17 cellular contexts compared by ENCODE assay signal in the genomic region with DNA sequence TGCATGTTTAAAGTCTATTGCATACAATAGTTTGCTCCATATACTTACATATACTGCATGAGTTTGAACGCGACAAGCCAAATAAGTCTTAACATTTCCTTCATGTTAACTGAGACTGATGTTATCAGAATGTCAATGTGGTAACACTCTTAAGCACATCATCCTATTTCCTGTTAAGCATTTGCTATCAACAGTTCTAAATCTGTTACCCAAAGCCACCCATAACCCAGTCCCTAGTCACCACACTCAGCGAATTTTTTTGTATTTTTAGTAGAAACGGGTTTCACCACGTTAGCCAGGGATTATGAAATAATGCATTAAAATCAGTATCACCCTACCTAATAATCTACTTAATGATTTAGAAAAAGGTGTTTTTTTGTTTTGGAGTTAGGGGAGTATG. TPM values are rescaled to one million over a fixed set of nuclear protein-coding genes. Genes with fewer than 3 reads are reported as not detected.
DNase-seq lines count a peak whose midpoint lies in the region; ATAC-seq, FAIRE-seq and TF ChIP-seq lines count a peak whose summit lies in the region.
"Had no signal": no experiment of that assay in that cellular context is flagged by ENCODE, and none has a peak within 500 bp of the region (broad histone marks: within the 10 kb centered on the region; RNA-seq: fewer than 3 reads in every experiment).

No MANE protein-coding gene starts in this region.

- H3K4me1 Mint-ChIP-seq in MCF 10A (ENCODE audit: insufficient read depth, unreplicated experiment): peaks cover 35% of the 10 kb centered on the region
- H3K4me1 Mint-ChIP-seq in T-helper 2 cell treated with Interferon-gamma antibody and Interleukin-4, amounts not matched to agents 5 μg/mL and 100 μg/mL, for 36 hours (ENCODE audit: low read depth): peaks cover 58% of the 10 kb centered on the region
- peaks cover 33% of the 10 kb centered on the region for H3K4me1 Mint-ChIP-seq in GM23338

- peak overlapping the region; percentile 59 for H3K27ac Mint-ChIP-seq in MCF 10A (ENCODE audit: low read depth, unreplicated experiment)
- peak overlapping the region; percentile 92 for H3K27ac Mint-ChIP-seq in T-helper 2 cell treated with Interferon-gamma antibody and Interleukin-4, amounts not matched to agents 5 μg/mL and 100 μg/mL, for 36 hours
- H3K27ac Mint-ChIP-seq in GM23338: no peak overlapping the region
- H3K27ac Mint-ChIP-seq: HFFc6 had no signal

- no peak overlapping the region for H4K91ac ChIP-seq in H1 (replicated peaks; ENCODE audit: insufficient read length, low read length)

- H3K56ac ChIP-seq in H1 (replicated peaks; ENCODE audit: insufficient read length, low read depth, low read length): peak overlapping the region; percentile 55
- no peak overlapping the region for H3K56ac ChIP-seq in mesendoderm (ENCODE audit: low read length)

- peaks cover 18 to 26% of the 10 kb centered on the region in 2 experiments for H4K20me1 ChIP-seq in H1 (replicated peaks in 1 of 2; ENCODE audit: control insufficient read depth in 1 of 2, insufficient read depth in 2 of 2, low read length in 2 of 2)
- peaks cover 97% of the 10 kb centered on the region for H4K20me1 ChIP-seq in GM23338 (replicated peaks; ENCODE audit: insufficient read depth)

- H4K5ac ChIP-seq in H1 (ENCODE audit: insufficient read length, low read depth, low read length) (no peak overlapping the region), mesendoderm (ENCODE audit: low read length) (no peak overlapping the region)

- no peak for TF ChIP-seq RAD21 in H1 (IDR thresholded peaks at IDR 0.05 in 1 of 2, conservative IDR thresholded peaks at IDR 0.05 in 1 of 2; ENCODE audit: low read depth in 2 of 2, low read length in 2 of 2)

- H3K4me1 ChIP-seq in breast epithelium (no peaks in the 10 kb centered on the region), H1 (replicated peaks in 1 of 4; ENCODE audit: control insufficient read depth in 3 of 4, insufficient read depth in 4 of 4, low read length in 3 of 4) (no peaks in the 10 kb centered on the region), mesendoderm (ENCODE audit: control insufficient read depth, low read depth, low read length) (no peaks in the 10 kb centered on the region), GM23338 (ENCODE audit: insufficient read depth) (no peaks in the 10 kb centered on the region), stomach (peaks cover 22 to 55% (median 43%) of the 10 kb centered on the region in 4 donors)

- no peak overlapping the region for H3K14ac ChIP-seq in H1 (ENCODE audit: insufficient read length)

- TF ChIP-seq CTCF in MCF 10A (IDR thresholded peaks at IDR 0.05; ENCODE audit: unreplicated experiment) (no peak), breast epithelium (IDR thresholded peaks at IDR 0.05) (no peak), H1 (IDR thresholded peaks at IDR 0.05; ENCODE audit: control extremely low read depth in 1 of 3, insufficient read depth in 1 of 3, low read depth in 1 of 3, low read length in 3 of 3) (no peak), GM23338 (conservative IDR thresholded peaks at IDR 0.05; ENCODE audit: low read depth in 2 of 2) (no peak), stomach (IDR thresholded peaks at IDR 0.05) (no peak)

- H3K9ac ChIP-seq in H1 (replicated peaks in 1 of 4; ENCODE audit: extremely low read depth in 1 of 4, low read depth in 3 of 4, low read length in 3 of 4) (no peak overlapping the region), mesendoderm (ENCODE audit: low read length) (no peak overlapping the region)

- no peaks in the 10 kb centered on the region for H3K23me2 ChIP-seq in H1 (ENCODE audit: low read depth, low read length)

- H3K36me3 Mint-ChIP-seq in MCF 10A (ENCODE audit: insufficient read depth, unreplicated experiment): peaks cover 100% of the 10 kb centered on the region
- peaks cover 78% of the 10 kb centered on the region for H3K36me3 Mint-ChIP-seq in T-helper 2 cell treated with Interferon-gamma antibody and Interleukin-4, amounts not matched to agents 5 μg/mL and 100 μg/mL, for 36 hours (ENCODE audit: low read depth)
- peaks cover 97% of the 10 kb centered on the region for H3K36me3 Mint-ChIP-seq in GM23338 (ENCODE audit: low read depth)

- H2BK20ac ChIP-seq in H1 (ENCODE audit: low read length): no peak overlapping the region

- no peak for TF ChIP-seq EP300 in H1 (IDR thresholded peaks at IDR 0.05; ENCODE audit: borderline replicate concordance in 1 of 2, low read depth in 2 of 2, low read length in 2 of 2)
- no peak for TF ChIP-seq EP300 in stomach (IDR thresholded peaks at IDR 0.05)

- intact Hi-C loops in MCF 10A (cut with micrococcal nuclease): loop anchor here (10.0 kb wide), 1 partner anchor 225 kb away; the partner anchor contains the start of gene CHD8
- intact Hi-C loops in breast epithelium (cut with DNase I; ENCODE audit: low total_unique reads): no loop called here
- intact Hi-C loops in stomach (cut with DNase I; ENCODE audit: low total_unique reads): loop anchor here (10.0 kb wide), 1 partner anchor 155 kb away; the partner anchor contains the start of gene SUPT16H

- TF ChIP-seq POLR2A in breast epithelium (IDR thresholded peaks at IDR 0.05) (no peak), H1 (IDR thresholded peaks at IDR 0.05; ENCODE audit: control extremely low read depth in 1 of 2, low read depth in 2 of 2, low read length in 2 of 2) (no peak), stomach (IDR thresholded peaks at IDR 0.05) (no peak)

- no peaks in the 10 kb centered on the region for H3K27me3 Mint-ChIP-seq in MCF 10A (ENCODE audit: insufficient read depth, unreplicated experiment)
- H3K27me3 Mint-ChIP-seq in T-helper 2 cell treated with Interferon-gamma antibody and Interleukin-4, amounts not matched to agents 5 μg/mL and 100 μg/mL, for 36 hours (ENCODE audit: low read depth): no peaks in the 10 kb centered on the region
- peaks cover 6% of the 10 kb centered on the region for H3K27me3 Mint-ChIP-seq in GM23338 (ENCODE audit: insufficient read depth, low read depth, poor library complexity)

- no peak overlapping the region for H3K18ac ChIP-seq in H1 (ENCODE audit: extremely low read depth, low read length)
- H3K18ac ChIP-seq in mesendoderm (ENCODE audit: low read length): no peak overlapping the region

- H2BK15ac ChIP-seq in H1 (ENCODE audit: low read length) (no peak overlapping the region), mesendoderm (replicated peaks; ENCODE audit: low read depth) (no peak overlapping the region)

- FAIRE-seq in H1 (lab: Jason Lieb, UNC): no peak
- FAIRE-seq: pancreas had no signal

- H3K36me3 ChIP-seq in breast epithelium (no peaks in the 10 kb centered on the region), H1 (ENCODE audit: control insufficient read depth in 2 of 4, insufficient read depth in 4 of 4, low read length in 3 of 4) (peaks cover 27 to 96% (median 71%) of the 10 kb centered on the region in 4 experiments), mesendoderm (ENCODE audit: control insufficient read depth, insufficient read depth, low read length) (peaks cover 13% of the 10 kb centered on the region), GM23338 (ENCODE audit: insufficient read depth) (peaks cover 83% of the 10 kb centered on the region), stomach (peaks cover 53 to 96% (median 93%) of the 10 kb centered on the region in 4 donors)

- H3K79me1 ChIP-seq in H1 (ENCODE audit: low read depth, low read length) (peaks cover 2% of the 10 kb centered on the region; the same call in 1 of the 2 replicates), mesendoderm (ENCODE audit: low read length) (peaks cover 9% of the 10 kb centered on the region)

- no peak for ATAC-seq in GM23338

- H3K9me3 ChIP-seq in breast epithelium (no peaks in the 10 kb centered on the region), H1 (ENCODE audit: insufficient read depth in 2 of 2, low read depth in 1 of 2, low read length in 1 of 2) (no peaks in the 10 kb centered on the region), stomach (no peaks in the 10 kb centered on the region)
- H3K9me3 ChIP-seq: pancreas had no signal

- H2BK12ac ChIP-seq in H1 (ENCODE audit: low read depth, low read length): no peak overlapping the region

- H3K4me3 ChIP-seq in breast epithelium (no peak overlapping the region), H1 (ENCODE audit: extremely low read depth in 1 of 4, insufficient read depth in 2 of 4, low read depth in 3 of 4, low read length in 4 of 4) (no peak overlapping the region), mesendoderm (ENCODE audit: low read length) (no peak overlapping the region), GM23338 (no peak overlapping the region), stomach (no peak overlapping the region)
- H3K4me3 ChIP-seq: pancreas had no signal

- POLR2A ChIA-PET in MCF 10A (lab: Yijun Ruan, JAX) (interaction anchor here (0.6 to 1.3 kb wide), 7 partner anchors 9 to 35 kb away, joined by 3 to 6 read pairs (median 4); no protein-coding TSS in a partner anchor), H1 (lab: Charles Lee; ENCODE audit: partially characterized antibody) (interaction anchor here (0.8 to 4.3 kb wide), 10 partner anchors 9 to 37 kb away, joined by 3 to 60 read pairs (median 5); no protein-coding TSS in a partner anchor)

- WGBS in H1 (ENCODE audit: extremely low coverage in 1 of 2, insufficient coverage in 1 of 2, insufficient read length in 1 of 2, insufficient replicate concordance in 2 of 2, low coverage in 1 of 2, low lambda C conversion rate in 2 of 2, missing lambda C conversion rate in 1 of 2), 2 experiments: 92% methylated on average over 5 of the region's 5 CpGs; no CpG with 5 or more reads in 1 of the 2 experiments
- no CpG with 5 or more reads among the region's 5 CpGs for WGBS in mesendoderm (ENCODE audit: extremely low coverage, insufficient coverage, low lambda C conversion rate)
- 55 to 61% (median 57%) methylated on average over 5 of the region's 5 CpGs for WGBS in stomach, 5 donors

- no peak overlapping the region for H2BK120ac ChIP-seq in H1 (replicated peaks; ENCODE audit: low read depth, low read length)
- no peak overlapping the region for H2BK120ac ChIP-seq in mesendoderm (ENCODE audit: low read depth, low read length)

- no peak overlapping the region for H3K27ac ChIP-seq in breast epithelium
- H3K27ac ChIP-seq in H1 (ENCODE audit: low read depth, low read length): no peak overlapping the region
- H3K27ac ChIP-seq in mesendoderm (ENCODE audit: low read depth, low read length): no peak overlapping the region
- no peak overlapping the region; the same call in 1 of the 2 replicates for H3K27ac ChIP-seq in GM23338 (ENCODE audit: low read depth)
- no peak overlapping the region for H3K27ac ChIP-seq in stomach
- H3K27ac ChIP-seq: pancreas had no signal

- DNase-seq in MCF 10A (ENCODE audit: unreplicated experiment): no peak
- DNase-seq in breast epithelium (ENCODE audit: low spot score in 2 of 2): no peak
- DNase-seq in T-helper 2 cell treated with Interferon-gamma antibody and Interleukin-4, amounts not matched to agents 5 μg/mL and 100 μg/mL, for 36 hours (ENCODE audit: low spot score): no peak
- no peak for DNase-seq in H1 (ENCODE audit: low read depth in 1 of 2, low spot score in 2 of 2)
- DNase-seq in mesendoderm: no peak
- no peak for DNase-seq in GM23338 (ENCODE audit: low spot score)
- DNase-seq in GDM1 (lab: John Stamatoyannopoulos, UW): no peak
- DNase-seq in stomach: no peak
- DNase-seq: activated CD8-positive, alpha-beta memory T cell treated with anti-CD3 and anti-CD28 coated beads for 24 hours; aorta; glutamatergic neuron; HFFc6; NCI-H2107; pancreas; RPMI8226; substantia nigra had no signal

- H4K8ac ChIP-seq in H1 (ENCODE audit: extremely low read depth, insufficient read depth, low read length) (no peak overlapping the region), mesendoderm (ENCODE audit: low read depth, low read length) (no peak overlapping the region)

- no peaks in the 10 kb centered on the region for H3K27me3 ChIP-seq in breast epithelium
- H3K27me3 ChIP-seq in H1 (replicated peaks in 1 of 4; ENCODE audit: control insufficient read depth in 3 of 4, extremely low read depth in 1 of 4, insufficient read depth in 3 of 4, low read length in 3 of 4): no peaks in the 10 kb centered on the region
- H3K27me3 ChIP-seq in mesendoderm (ENCODE audit: insufficient read depth, low read length, poor library complexity): no peaks in the 10 kb centered on the region
- H3K27me3 ChIP-seq in GM23338 (ENCODE audit: insufficient read depth): no peaks in the 10 kb centered on the region
- H3K27me3 ChIP-seq in stomach: no peaks in the 10 kb centered on the region
- H3K27me3 ChIP-seq: pancreas had no signal

- H3K79me2 ChIP-seq in H1 (ENCODE audit: control insufficient read depth in 1 of 2, insufficient read depth in 2 of 2, low read length in 2 of 2): peaks cover 5 to 100% of the 10 kb centered on the region in 2 experiments; a peak in 3 of 4 replicates
- peaks cover 78% of the 10 kb centered on the region for H3K79me2 ChIP-seq in mesendoderm (ENCODE audit: control insufficient read depth, insufficient read depth, low read length)
- H3K79me2 ChIP-seq in GM23338 (replicated peaks; ENCODE audit: insufficient read depth): peaks cover 100% of the 10 kb centered on the region

- no peak overlapping the region for H2AK5ac ChIP-seq in H1 (ENCODE audit: low read depth, low read length)
- no peak overlapping the region for H2AK5ac ChIP-seq in mesendoderm (ENCODE audit: low read length)

- no peak overlapping the region for H3K23ac ChIP-seq in H1 (ENCODE audit: insufficient read length)
- H3K23ac ChIP-seq in mesendoderm (ENCODE audit: low read length): no peak overlapping the region

- no peak overlapping the region for H2AFZ ChIP-seq in H1 (ENCODE audit: low read length)
- H2AFZ ChIP-seq in GM23338: no peak overlapping the region

- no peak overlapping the region for H3K4me3 Mint-ChIP-seq in MCF 10A (ENCODE audit: unreplicated experiment)
- H3K4me3 Mint-ChIP-seq in T-helper 2 cell treated with Interferon-gamma antibody and Interleukin-4, amounts not matched to agents 5 μg/mL and 100 μg/mL, for 36 hours: peak overlapping the region; percentile 75
- no peak overlapping the region for H3K4me3 Mint-ChIP-seq in GM23338
- H3K4me3 Mint-ChIP-seq: HFFc6 had no signal

- peaks cover 39% of the 10 kb centered on the region for H3F3A ChIP-seq in GM23338 (replicated peaks; ENCODE audit: low read depth)

- CTCF ChIA-PET in MCF 10A (lab: Yijun Ruan, JAX): interaction anchor here (0.8 kb wide), 1 partner anchor 14 kb away, joined by 3 read pairs; no protein-coding TSS in a partner anchor
- CTCF ChIA-PET in H1 (lab: Charles Lee; ENCODE audit: partially characterized antibody): interaction anchor here (1.6 kb wide), 1 partner anchor 12 kb away, joined by 3 read pairs; no protein-coding TSS in a partner anchor

- H3K9me3 Mint-ChIP-seq in MCF 10A (ENCODE audit: unreplicated experiment) (no peaks in the 10 kb centered on the region), GM23338 (no peaks in the 10 kb centered on the region; the same call in 2 of the 3 replicates)
- no peaks in the 10 kb centered on the region for H3K9me3 Mint-ChIP-seq in T-helper 2 cell treated with Interferon-gamma antibody and Interleukin-4, amounts not matched to agents 5 μg/mL and 100 μg/mL, for 36 hours
- H3K9me3 Mint-ChIP-seq: HFFc6 had no signal

- H3K4me2 ChIP-seq in H1 (ENCODE audit: insufficient read depth in 1 of 2, low read depth in 2 of 2, low read length in 2 of 2) (no peak overlapping the region), mesendoderm (ENCODE audit: low read length) (no peak overlapping the region), GM23338 (no peak overlapping the region)

- no peak overlapping the region for H2BK5ac ChIP-seq in H1 (ENCODE audit: low read depth, low read length)
- H2BK5ac ChIP-seq in mesendoderm (ENCODE audit: low read length): no peak overlapping the region

- H3K9me2 ChIP-seq in GM23338 (ENCODE audit: insufficient read depth): no peaks in the 10 kb centered on the region

- BruUV-seq in MCF 10A (replicated peaks; lab: Mats Ljungman, UMichigan): TSS peak; percentile 6

- H3K4ac ChIP-seq in H1 (replicated peaks; ENCODE audit: insufficient read length, low read depth, low read length): no peak overlapping the region
- no peak overlapping the region for H3K4ac ChIP-seq in mesendoderm (ENCODE audit: low read depth, low read length)

RNA-seq across cellular contexts. Expression of gene HNRNPC, which starts 39.4 kb away (rescaled TPM):
- total RNA-seq in MCF 10A (2022): 882 and 1,027 TPM in 2 replicates
- total RNA-seq in breast epithelium: 100 to 1,000 TPM; 386 to 760 (median 480) TPM
- 1,203 and 1,207 TPM in 2 replicates for total RNA-seq in H1 (2021; fragmentation: NEBNext Ultra II Directional; extraction: Animal tissue kit (Norgen Biotek cat#: 25700))
- polyA plus RNA-seq in H1 (2011; rRNA removed): 517 and 781 TPM in 2 replicates
- polyA plus RNA-seq in H1 (2011; cell fraction: cytosol; rRNA removed): 991 TPM
- 525 TPM for polyA plus RNA-seq in H1 (2011; cell fraction: nucleus; rRNA removed)
- polyA plus RNA-seq in H1 (2012, experiment 1 of 2): 1,009 to 1,132 TPM (median 1,111 TPM) in 4 replicates
- polyA plus RNA-seq in H1 (2012, experiment 2 of 2): 778 TPM
- polyA plus RNA-seq in H1 (2013, experiment 1 of 2): 1,012 TPM
- polyA plus RNA-seq in H1 (2013, experiment 2 of 2): 1,024 TPM
- 1,077 and 1,234 TPM in 2 replicates for polyA minus RNA-seq in H1 (2011; rRNA and poly(A)+ RNA removed)
- polyA minus RNA-seq in H1 (2011; cell fraction: cytosol; rRNA and poly(A)+ RNA removed): 399 TPM
- 779 TPM for polyA minus RNA-seq in H1 (2011; cell fraction: nucleus; rRNA and poly(A)+ RNA removed)
- polyA plus RNA-seq in mesendoderm (2013, experiment 1 of 2): 1,460 TPM
- 1,374 TPM for polyA plus RNA-seq in mesendoderm (2013, experiment 2 of 2)
- total RNA-seq in GM23338 (2014; rRNA removed; shearing (Covaris generic)): 1,259 and 1,323 TPM in 2 replicates
- 1,257 and 1,296 TPM in 2 replicates for polyA plus RNA-seq in GM23338 (2016; fragmentation: Nextera tagmentation; extraction: Ambion mirVana)
- 100 to 1,000 TPM; 110 to 503 (median 282) TPM for total RNA-seq in stomach
- 100 to 1,000 TPM; 396 to 516 (median 409) TPM for polyA plus RNA-seq in stomach

RNA-seq across cellular contexts. Expression of gene RPGRIP1, which starts 50.1 kb away (rescaled TPM):
- total RNA-seq in MCF 10A (2022) (not detected in 2 replicates), breast epithelium (10 to 100 TPM in 1 of 3 donors, under 1 TPM in 2; 0.33 to 10.4 (median 0.48) TPM), stomach (under 1 TPM in 2 of 5 donors, not detected in 3; 0.29 to 0.58 TPM)
- total RNA-seq in H1 (2021; fragmentation: NEBNext Ultra II Directional; extraction: Animal tissue kit (Norgen Biotek cat#: 25700)): 0.63 and 0.65 TPM in 2 replicates
- polyA plus RNA-seq in H1 (2011; rRNA removed) (0.35 and 0.36 TPM in 2 replicates), GM23338 (2016; fragmentation: Nextera tagmentation; extraction: Ambion mirVana) (0.24 and 0.26 TPM in 2 replicates), stomach (under 1 TPM in 2 of 3 donors, not detected in 1; 0.19 to 0.28 TPM)
- 0.72 TPM for polyA plus RNA-seq in H1 (2011; cell fraction: cytosol; rRNA removed)
- 2.9 TPM for polyA plus RNA-seq in H1 (2011; cell fraction: nucleus; rRNA removed)
- polyA plus RNA-seq in H1 (2012, experiment 1 of 2): 0.42 to 1.3 TPM (median 0.80 TPM) in 4 replicates
- polyA plus RNA-seq in H1 (2012, experiment 2 of 2): not detected
- polyA plus RNA-seq in H1 (2013, experiment 1 of 2): 0.41 TPM
- 0.57 TPM for polyA plus RNA-seq in H1 (2013, experiment 2 of 2)
- polyA minus RNA-seq in H1 (2011; rRNA and poly(A)+ RNA removed): 0.39 and 0.73 TPM in 2 replicates
- 0.66 TPM for polyA minus RNA-seq in H1 (2011; cell fraction: cytosol; rRNA and poly(A)+ RNA removed)
- polyA minus RNA-seq in H1 (2011; cell fraction: nucleus; rRNA and poly(A)+ RNA removed): 1.4 TPM
- polyA plus RNA-seq in mesendoderm (2013, experiment 1 of 2): 0.55 TPM
- polyA plus RNA-seq in mesendoderm (2013, experiment 2 of 2): 0.70 TPM
- 0.93 and 1.6 TPM in 2 replicates for total RNA-seq in GM23338 (2014; rRNA removed; shearing (Covaris generic))
- total RNA-seq: HFFc6; T-helper 2 cell treated with Interferon-gamma antibody and Interleukin-4, amounts not matched to agents 100 ng/mL and 5 ng/mL, for 36 hours had no signal
